ENCODE assay signal across 10 cellular contexts in genomic region chr21:36310016-36310415, GRCh38. TPM values are rescaled to one million over a fixed set of nuclear protein-coding genes. Genes with fewer than 3 reads are reported as not detected.
DNase-seq lines count a peak whose midpoint lies in the region; ATAC-seq and TF ChIP-seq lines count a peak whose summit lies in the region.
"Had no signal": no experiment of that assay in that cellular context is flagged by ENCODE, and none has a peak within 500 bp of the region (broad histone marks: within the 10 kb centered on the region; RNA-seq: fewer than 3 reads in every experiment).

No MANE protein-coding gene starts in this region.

- H3K27ac ChIP-seq in right atrium auricular region (no peak overlapping the region), coronary artery (no peak overlapping the region)

- ATAC-seq in GM21360 (IDR thresholded peaks at IDR 0.05; ENCODE audit: unreplicated experiment) (peak; percentile 79), HG03378 (IDR thresholded peaks at IDR 0.05; ENCODE audit: unreplicated experiment) (peak; percentile 77)
- ATAC-seq in activated naive CD4-positive, alpha-beta T cell treated with anti-CD3 and anti-CD28 coated beads, Interleukin-2, amount 50 U/mL, for 72 hours, result peak; percentile 99 to 100

- TF ChIP-seq CTCF in GM12865 (IDR thresholded peaks at IDR 0.05; ENCODE audit: insufficient read depth, low read depth, low read length, missing control alignments) (no peak), right atrium auricular region (IDR thresholded peaks at IDR 0.05) (no peak), BE2C (IDR thresholded peaks at IDR 0.05; ENCODE audit: low read depth, low read length) (no peak), coronary artery (IDR thresholded peaks at IDR 0.05) (no peak)

- H3K4me1 ChIP-seq in right atrium auricular region (no peaks in the 10 kb centered on the region), BE2C (no peaks in the 10 kb centered on the region)

- H3K36me3 Mint-ChIP-seq in activated naive CD4-positive, alpha-beta T cell treated with anti-CD3 and anti-CD28 coated beads, Interleukin-2, amount 50 U/mL, for 72 hours, result peaks cover 0 to 24% of the 10 kb centered on the region in 2 donors

- H3K27ac Mint-ChIP-seq in activated naive CD4-positive, alpha-beta T cell treated with anti-CD3 and anti-CD28 coated beads, Interleukin-2, amount 50 U/mL, for 72 hours, result peak overlapping the region; percentile 48 to 86

- DNase-seq in GM12865 (ENCODE audit: low read depth) (peak; percentile 89), OCI-M2 (lab: John Stamatoyannopoulos, UW; ENCODE audit: unreplicated experiment) (no peak), right atrium auricular region (ENCODE audit: low spot score) (no peak), BE2C (no peak), coronary artery (ENCODE audit: low spot score) (no peak)
- DNase-seq in activated naive CD4-positive, alpha-beta T cell treated with anti-CD3 and anti-CD28 coated beads, Interleukin-2, amount 50 U/mL, for 72 hours (ENCODE audit: low spot score in 2 of 2), result peak; percentile 60 to 63
- DNase-seq: NCI-H1694 treated with DMSO at 0.1 percent for 48 hours, T1000 had no signal

- H3K36me3 ChIP-seq in right atrium auricular region, result no peaks in the 10 kb centered on the region
- H3K36me3 ChIP-seq in BE2C, result no peaks in the 10 kb centered on the region

- H3K9me3 ChIP-seq in right atrium auricular region (peaks cover 0 to 8% of the 10 kb centered on the region in 2 donors), BE2C (no peaks in the 10 kb centered on the region)

- H3K4me3 ChIP-seq in GM12865 (ENCODE audit: low read depth, low read length), result no peak overlapping the region
- H3K4me3 ChIP-seq in right atrium auricular region, result no peak overlapping the region
- H3K4me3 ChIP-seq in BE2C (ENCODE audit: low read depth, low read length), result no peak overlapping the region
- no peak overlapping the region for H3K4me3 ChIP-seq in coronary artery

- H3K27me3 ChIP-seq in right atrium auricular region (no peaks in the 10 kb centered on the region), BE2C (no peaks in the 10 kb centered on the region)

- peaks cover 0 to 19% of the 10 kb centered on the region in 2 donors for H3K9me3 Mint-ChIP-seq in activated naive CD4-positive, alpha-beta T cell treated with anti-CD3 and anti-CD28 coated beads, Interleukin-2, amount 50 U/mL, for 72 hours

RNA-seq across cellular contexts. Expression of gene MORC3, which starts 10.0 kb away (rescaled TPM):
- total RNA-seq in activated naive CD4-positive, alpha-beta T cell treated with anti-CD3 and anti-CD28 coated beads, Interleukin-2, amount 50 U/mL, for 72 hours, result 10 to 100 TPM; 32.6 to 41.8 TPM
- 10 to 100 TPM; 21.1 to 23.7 TPM for total RNA-seq in right atrium auricular region
- polyA plus RNA-seq in BE2C (2012; ENCODE audit: insufficient read depth, insufficient read length, low read depth), result 11.7 TPM

Comparison
In these comparisons a context has a peak if more than half of its experiments do, and no peak if none do; other contexts are left out.
1. DNase-seq: peak in GM12865 (single experiment) and activated naive CD4-positive, alpha-beta T cell treated with anti-CD3 and anti-CD28 coated beads, Interleukin-2, amount 50 U/mL, for 72 hours (2 of 2); none in OCI-M2 (single experiment), right atrium auricular region (single experiment), BE2C (single experiment) and coronary artery (single experiment).
2. Peak in every context shown above with its lines, with median percentiles within 50 percentile points of each other: ATAC-seq.